ENCODE assay signal across 8 cellular contexts in the genomic region with DNA sequence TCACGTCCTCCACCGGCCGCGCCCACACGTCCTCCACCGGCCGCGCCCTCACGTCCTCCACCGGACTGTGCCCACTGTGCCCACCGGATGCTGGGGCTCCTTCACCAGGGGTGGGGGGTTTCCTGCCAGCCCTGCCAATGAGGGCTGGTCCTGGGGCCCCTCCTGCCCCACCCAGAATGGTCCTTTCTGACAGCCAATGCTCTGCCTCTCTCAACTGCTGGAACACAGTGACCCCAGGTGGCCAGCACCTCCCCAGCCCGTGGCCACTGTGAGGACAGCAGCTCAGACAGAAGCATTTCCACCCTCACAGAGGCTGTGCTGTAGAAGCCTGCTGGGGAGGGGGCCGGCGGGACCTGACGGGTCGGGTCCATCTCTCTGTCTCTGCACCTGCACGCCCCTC.
DNase-seq lines count a peak whose midpoint lies in the region; ATAC-seq and TF ChIP-seq lines count a peak whose summit lies in the region.

No MANE protein-coding gene starts in this region.

- WGBS in adrenal gland, 4 donors: 68 to 100% (median 83%) methylated on average over 4 to 17 of the region's 17 CpGs
- 85 to 87% methylated on average over 17 of the region's 17 CpGs for WGBS in lung, 2 donors

- H3K4me3 Mint-ChIP-seq in CD4-positive, alpha-beta T cell: no peak overlapping the region

- H3K27ac ChIP-seq in CD4-positive, alpha-beta T cell (ENCODE audit: low read depth, low read length): no peak overlapping the region
- H3K27ac ChIP-seq in adrenal gland (no peak overlapping the region), lung (ENCODE audit: low read depth in 1 of 2, low read length in 1 of 2) (no peak overlapping the region), vagina (no peak overlapping the region)

- POLR2A ChIA-PET in CD4-positive, alpha-beta T cell (lab: Charles Lee): no interaction called here

- H3K36me3 Mint-ChIP-seq in CD4-positive, alpha-beta T cell (ENCODE audit: low read depth): peaks cover 6% of the 10 kb centered on the region

- no peaks in the 10 kb centered on the region for H3K9me3 ChIP-seq in CD4-positive, alpha-beta T cell (ENCODE audit: control insufficient read depth, low read length)
- H3K9me3 ChIP-seq in adrenal gland (replicated peaks in 1 of 3): no peaks in the 10 kb centered on the region
- no peaks in the 10 kb centered on the region for H3K9me3 ChIP-seq in lung (ENCODE audit: control insufficient read depth in 2 of 2, insufficient read depth in 1 of 2, low read length in 1 of 2)
- H3K9me3 ChIP-seq in vagina: no peaks in the 10 kb centered on the region

- no peak overlapping the region for H3K27ac Mint-ChIP-seq in CD4-positive, alpha-beta T cell

- intact Hi-C loops in CD4-positive, alpha-beta T cell (cut with DNase I, micrococcal nuclease): loop anchor here in 1 of 2 experiments (1.0 to 5.0 kb wide), 2 partner anchors 114 to 304 kb away; no protein-coding TSS in a partner anchor
- intact Hi-C loops in adrenal gland (cut with DNase I) (loop anchor here in 1 of 2 donors (10.0 kb wide), 1 partner anchor 312 kb away; no protein-coding TSS in a partner anchor), vagina (cut with DNase I) (no loop called here)

- H3K27me3 ChIP-seq in CD4-positive, alpha-beta T cell (ENCODE audit: control insufficient read depth, insufficient read depth, low read length): no peaks in the 10 kb centered on the region
- H3K27me3 ChIP-seq in adrenal gland: no peaks in the 10 kb centered on the region
- no peaks in the 10 kb centered on the region for H3K27me3 ChIP-seq in lung (ENCODE audit: control insufficient read depth, insufficient read depth)
- H3K27me3 ChIP-seq in vagina: no peaks in the 10 kb centered on the region

- TF ChIP-seq POLR2A in adrenal gland (IDR thresholded peaks at IDR 0.05) (no peak), vagina (IDR thresholded peaks at IDR 0.05) (no peak)

- ATAC-seq in CD4-positive, alpha-beta T cell (ENCODE audit: poor library complexity): peak; percentile 59
- no peak for ATAC-seq in lung (ENCODE audit: insufficient read depth, low FRiP score)
- no peak for ATAC-seq in GM21515 (IDR thresholded peaks at IDR 0.05; ENCODE audit: unreplicated experiment)
- ATAC-seq in HG03196 (IDR thresholded peaks at IDR 0.05; ENCODE audit: unreplicated experiment): no peak

- CTCF ChIA-PET in CD4-positive, alpha-beta T cell (lab: Charles Lee): interaction anchor here (0.6 to 1.1 kb wide), 2 partner anchors 11 to 314 kb away, joined by 3 to 6 read pairs; no protein-coding TSS in a partner anchor

- no peaks in the 10 kb centered on the region for H3K9me3 Mint-ChIP-seq in CD4-positive, alpha-beta T cell

- no peaks in the 10 kb centered on the region for H3K36me3 ChIP-seq in adrenal gland (replicated peaks in 1 of 2)
- H3K36me3 ChIP-seq in lung (ENCODE audit: control insufficient read depth in 2 of 2, insufficient read depth in 2 of 2, low read length in 2 of 2): no peaks in the 10 kb centered on the region
- H3K36me3 ChIP-seq in vagina: no peaks in the 10 kb centered on the region

- TF ChIP-seq CTCF in CD4-positive, alpha-beta T cell (IDR thresholded peaks at IDR 0.05): peak; percentile 23
- TF ChIP-seq CTCF in adrenal gland (IDR thresholded peaks at IDR 0.05) (peak in 4 of 6 experiments; percentile 24 to 46 (median 32)), lung (IDR thresholded peaks at IDR 0.05; ENCODE audit: control extremely low read depth, extremely low read depth) (peak; percentile 26), vagina (IDR thresholded peaks at IDR 0.05) (peak in 1 of 3 experiments; percentile 13)

- H3K4me1 Mint-ChIP-seq in CD4-positive, alpha-beta T cell (ENCODE audit: low read depth): peaks cover 18% of the 10 kb centered on the region

- H3K4me1 ChIP-seq in adrenal gland (replicated peaks in 1 of 2): no peaks in the 10 kb centered on the region
- H3K4me1 ChIP-seq in lung (ENCODE audit: control insufficient read depth in 2 of 2, insufficient read depth in 2 of 2, low read length in 2 of 2): no peaks in the 10 kb centered on the region
- H3K4me1 ChIP-seq in vagina: no peaks in the 10 kb centered on the region

- H3K4me3 ChIP-seq in adrenal gland: no peak overlapping the region
- H3K4me3 ChIP-seq in lung: no peak overlapping the region
- no peak overlapping the region for H3K4me3 ChIP-seq in vagina

- peak; percentile 28 to 50 (median 42) for DNase-seq in CD4-positive, alpha-beta T cell
- DNase-seq in NCI-H526 treated with DMSO at 0.1 percent for 48 hours (lab: John Stamatoyannopoulos, UW) (peak; percentile 33), adrenal gland (peak in 1 of 7 donors; percentile 30), lung (ENCODE audit: low spot score) (no peak), vagina (ENCODE audit: extremely low spot score in 2 of 2) (no peak), NCI-H1092 (lab: John Stamatoyannopoulos, UW) (no peak)

- H3K27me3 Mint-ChIP-seq in CD4-positive, alpha-beta T cell: no peaks in the 10 kb centered on the region

Comparison
In these comparisons a context has a peak if more than half of its experiments do, and no peak if none do; other contexts are left out.
1. DNase-seq: peak in CD4-positive, alpha-beta T cell (10 of 10) and NCI-H526 treated with DMSO at 0.1 percent for 48 hours (single experiment); none in lung (single experiment), vagina (0 of 2) and NCI-H1092 (single experiment).